Comparison of ENCODE assay signal across 23 cellular contexts in genomic region chr7:113824117-113824823, GRCh38.
DNase-seq lines count a peak whose midpoint lies in the region; ATAC-seq, FAIRE-seq and TF ChIP-seq lines count a peak whose summit lies in the region.
"Had no signal": no experiment of that assay in that cellular context is flagged by ENCODE, and none has a peak within 500 bp of the region (broad histone marks: within the 10 kb centered on the region; RNA-seq: fewer than 3 reads in every experiment).

No MANE protein-coding gene starts in this region.

- no peak overlapping the region for H3K4me3 Mint-ChIP-seq in neural crest cell
- no peak overlapping the region for H3K4me3 Mint-ChIP-seq in stimulated activated naive CD8-positive, alpha-beta T cell treated with anti-CD3 and anti-CD28 coated beads, Interleukin-15, amount 100 ng/mL, for 72 hours
- H3K4me3 Mint-ChIP-seq: activated B cell treated with CpG ODN at 0.5 μM for 24 hours; central memory CD8-positive, alpha-beta T cell; effector memory CD8-positive, alpha-beta T cell; T-helper 17 cell had no signal

- H4K20me1 ChIP-seq in IMR-90 (ENCODE audit: insufficient read depth, low read length) (no peaks in the 10 kb centered on the region), PC-9 (ENCODE audit: insufficient read depth) (no peaks in the 10 kb centered on the region)

- no peak for TF ChIP-seq RAD21 in IMR-90 (IDR thresholded peaks at IDR 0.05; ENCODE audit: low read length)

- H3K36me3 ChIP-seq in IMR-90 (ENCODE audit: control insufficient read depth, insufficient read depth, low read length), result no peaks in the 10 kb centered on the region
- H3K36me3 ChIP-seq in bronchial epithelial cell (ENCODE audit: control insufficient read depth, insufficient read depth, low read length), result no peaks in the 10 kb centered on the region
- no peaks in the 10 kb centered on the region for H3K36me3 ChIP-seq in PC-9 (ENCODE audit: low read depth)

- no peak overlapping the region for H2BK5ac ChIP-seq in IMR-90 (ENCODE audit: low read depth, low read length, poor library complexity, severe bottlenecking)

- H3K4me3 ChIP-seq in IMR-90 (ENCODE audit: insufficient read depth, low read depth, low read length), result no peak overlapping the region
- H3K4me3 ChIP-seq in bronchial epithelial cell (ENCODE audit: low read depth, low read length), result no peak overlapping the region
- H3K4me3 ChIP-seq in PC-9, result no peak overlapping the region
- H3K4me3 ChIP-seq: skin epidermis had no signal

- peak overlapping the region; percentile 69 for H3K27ac Mint-ChIP-seq in neural crest cell (ENCODE audit: unreplicated experiment)
- no peak overlapping the region for H3K27ac Mint-ChIP-seq in stimulated activated naive CD8-positive, alpha-beta T cell treated with anti-CD3 and anti-CD28 coated beads, Interleukin-15, amount 100 ng/mL, for 72 hours
- H3K27ac Mint-ChIP-seq: activated B cell treated with CpG ODN at 0.5 μM for 24 hours; effector memory CD8-positive, alpha-beta T cell; T-helper 17 cell had no signal

- H3K27ac ChIP-seq in IMR-90 (ENCODE audit: insufficient read depth, low read length) (no peak overlapping the region), PC-9 (no peak overlapping the region)
- H3K27ac ChIP-seq: skin epidermis had no signal

- no peak overlapping the region for H3K4ac ChIP-seq in IMR-90 (ENCODE audit: low read depth, low read length)

- no peak overlapping the region for H4K5ac ChIP-seq in IMR-90 (ENCODE audit: low read depth, low read length)

- no peaks in the 10 kb centered on the region for H3K9me1 ChIP-seq in IMR-90 (ENCODE audit: insufficient read depth, low read length)

- no peak for ATAC-seq in IMR-90 (ENCODE audit: low read depth)
- ATAC-seq in GM19452 (IDR thresholded peaks at IDR 0.05; ENCODE audit: unreplicated experiment), result no peak
- no peak for ATAC-seq in stimulated activated naive CD8-positive, alpha-beta T cell treated with anti-CD3 and anti-CD28 coated beads, Interleukin-15, amount 100 ng/mL, for 72 hours
- ATAC-seq: effector memory CD8-positive, alpha-beta T cell; left colon; T-helper 17 cell had no signal

- no peak overlapping the region for H4K8ac ChIP-seq in IMR-90 (ENCODE audit: low read depth in 2 of 2, low read length in 2 of 2)

- H3K9me3 ChIP-seq in IMR-90 (ENCODE audit: control insufficient read depth, insufficient read depth, low read length) (no peaks in the 10 kb centered on the region), PC-9 (ENCODE audit: insufficient read depth, low read depth) (no peaks in the 10 kb centered on the region)
- H3K9me3 ChIP-seq: Caco-2 had no signal

- no peak overlapping the region for H3K56ac ChIP-seq in IMR-90 (ENCODE audit: extremely low read depth, insufficient read depth, low read length)

- no peak overlapping the region for H4K91ac ChIP-seq in IMR-90 (ENCODE audit: insufficient read depth, low read depth, low read length)

- peaks cover 12% of the 10 kb centered on the region for H3K4me1 Mint-ChIP-seq in neural crest cell
- H3K4me1 Mint-ChIP-seq in stimulated activated naive CD8-positive, alpha-beta T cell treated with anti-CD3 and anti-CD28 coated beads, Interleukin-15, amount 100 ng/mL, for 72 hours, result no peaks in the 10 kb centered on the region
- H3K4me1 Mint-ChIP-seq: activated B cell treated with CpG ODN at 0.5 μM for 24 hours; central memory CD8-positive, alpha-beta T cell; T-helper 17 cell had no signal

- dilution Hi-C loops in IMR-90 (cut with HindIII; ENCODE audit: low sequenced_read_pairs, unreplicated experiment), result no loop called here

- no peaks in the 10 kb centered on the region for H3K79me2 ChIP-seq in PC-9 (ENCODE audit: low read depth)

- H3F3A ChIP-seq in PC-9 (ENCODE audit: insufficient read depth, low read depth), result no peaks in the 10 kb centered on the region

- CTCF ChIA-PET in IMR-90 (lab: Yijun Ruan, JAX), result no interaction called here
- CTCF ChIA-PET in PC-9 (lab: Charles Lee), result no interaction called here

- H3K27me3 ChIP-seq in IMR-90 (ENCODE audit: control insufficient read depth, insufficient read depth, low read length) (no peaks in the 10 kb centered on the region), bronchial epithelial cell (ENCODE audit: control insufficient read depth, insufficient read depth, low read length) (no peaks in the 10 kb centered on the region), PC-9 (ENCODE audit: insufficient read depth, low read depth) (no peaks in the 10 kb centered on the region)

- H2BK120ac ChIP-seq in IMR-90 (ENCODE audit: low read depth, low read length), result no peak overlapping the region

- no peak for TF ChIP-seq POLR2A in IMR-90 (IDR thresholded peaks at IDR 0.05; ENCODE audit: low read depth, low read length)

- H3K9me3 Mint-ChIP-seq in neural crest cell, result no peaks in the 10 kb centered on the region
- peaks cover 4 to 12% of the 10 kb centered on the region in 2 donors for H3K9me3 Mint-ChIP-seq in stimulated activated naive CD8-positive, alpha-beta T cell treated with anti-CD3 and anti-CD28 coated beads, Interleukin-15, amount 100 ng/mL, for 72 hours
- H3K9me3 Mint-ChIP-seq: activated B cell treated with CpG ODN at 0.5 μM for 24 hours had no signal

- no peak overlapping the region for H2BK15ac ChIP-seq in IMR-90 (ENCODE audit: low read depth, low read length)

- no peak overlapping the region for H2BK20ac ChIP-seq in IMR-90 (ENCODE audit: low read depth, low read length)

- no peaks in the 10 kb centered on the region for H3K36me3 Mint-ChIP-seq in neural crest cell (ENCODE audit: low read depth)

- no peak overlapping the region for H3K9ac ChIP-seq in IMR-90 (ENCODE audit: low read depth, low read length)

- H3K4me2 ChIP-seq in IMR-90 (ENCODE audit: low read depth, low read length) (no peak overlapping the region), PC-9 (no peak overlapping the region)

- TF ChIP-seq CTCF in IMR-90 (conservative IDR thresholded peaks at IDR 0.05; ENCODE audit: low read depth, low read length), result no peak
- no peak for TF ChIP-seq CTCF in bronchial epithelial cell (IDR thresholded peaks at IDR 0.05; ENCODE audit: insufficient read depth, low read length, severe bottlenecking)
- no peak for TF ChIP-seq CTCF in neural crest cell (conservative IDR thresholded peaks at IDR 0.05)
- no peak for TF ChIP-seq CTCF in PC-9 (conservative IDR thresholded peaks at IDR 0.05)

- DNase-seq in DMS53 (lab: John Stamatoyannopoulos, UW) (peak; percentile 49), IMR-90 (no peak), bronchial epithelial cell (ENCODE audit: low read depth) (peak; percentile 23), neural crest cell (ENCODE audit: low read depth, low spot score) (no peak), PC-9 (no peak), SIG-M5 treated with dmso at 0.1 percent for 504 hours (lab: John Stamatoyannopoulos, UW; ENCODE audit: unreplicated experiment) (no peak)
- no peak for DNase-seq in stimulated activated naive CD8-positive, alpha-beta T cell treated with anti-CD3 and anti-CD28 coated beads, Interleukin-15, amount 100 ng/mL, for 72 hours
- DNase-seq: activated B cell treated with CpG ODN at 0.5 μM for 24 hours; AML-193; Caco-2; effector memory CD8-positive, alpha-beta T cell; GDM1; hypothalamus; left colon; NCI-H1092 treated with DMSO at 0.1 percent for 48 hours; SHP77; stimulated activated CD4-positive, alpha-beta T cell treated with anti-CD3 and anti-CD28 coated beads, Interleukin-4, amount 100 ng/mL, for 4 hours; stimulated activated CD8-positive, alpha-beta memory T cell treated with anti-CD3 and anti-CD28 coated beads, Interleukin-4, amount 100 ng/mL, for 48 hours; T-helper 17 cell had no signal

- no peak overlapping the region for H2AK5ac ChIP-seq in IMR-90 (ENCODE audit: low read depth, low read length)

- H3K27me3 Mint-ChIP-seq in neural crest cell (ENCODE audit: low read depth), result no peaks in the 10 kb centered on the region
- H3K27me3 Mint-ChIP-seq in stimulated activated naive CD8-positive, alpha-beta T cell treated with anti-CD3 and anti-CD28 coated beads, Interleukin-15, amount 100 ng/mL, for 72 hours, result no peaks in the 10 kb centered on the region
- H3K27me3 Mint-ChIP-seq: activated B cell treated with CpG ODN at 0.5 μM for 24 hours; central memory CD8-positive, alpha-beta T cell; effector memory CD8-positive, alpha-beta T cell; T-helper 17 cell had no signal

- no peak overlapping the region for H3K18ac ChIP-seq in IMR-90 (ENCODE audit: low read depth, low read length)

- no peak overlapping the region for H2AK9ac ChIP-seq in IMR-90 (replicated peaks; ENCODE audit: low read depth, low read length, poor library complexity)

- no peak overlapping the region for H3K14ac ChIP-seq in IMR-90 (replicated peaks; ENCODE audit: low read depth, low read length)

- POLR2A ChIA-PET in IMR-90 (lab: Charles Lee; ENCODE audit: unreplicated experiment), result no interaction called here
- POLR2A ChIA-PET in PC-9 (lab: Charles Lee; ENCODE audit: unreplicated experiment), result no interaction called here

- intact Hi-C loops in IMR-90 (cut with micrococcal nuclease) (no loop called here), PC-9 (cut with micrococcal nuclease; ENCODE audit: unreplicated experiment) (no loop called here)

- WGBS in IMR-90 (ENCODE audit: extremely low coverage in 2 of 2, insufficient read length in 1 of 2), 2 experiments, result no CpG with 5 or more reads among the region's 3 CpGs

- FAIRE-seq in bronchial epithelial cell (lab: Jason Lieb, UNC), result no peak
- FAIRE-seq: GM12892 had no signal

- no peaks in the 10 kb centered on the region for H3K79me1 ChIP-seq in IMR-90 (ENCODE audit: low read depth in 1 of 2, low read length in 2 of 2)

- in situ Hi-C loops in IMR-90 (cut with MboI; ENCODE audit: low sequenced_read_pairs), result no loop called here

- H2AFZ ChIP-seq in IMR-90 (replicated peaks; ENCODE audit: low read length, poor library complexity), result no peak overlapping the region
- H2AFZ ChIP-seq in PC-9, result no peak overlapping the region

- BruUV-seq in IMR-90 (replicated peaks; lab: Mats Ljungman, UMichigan) (no TSS peak), PC-9 (replicated peaks; lab: Mats Ljungman, UMichigan) (no TSS peak)

- H3K9me2 ChIP-seq in PC-9 (ENCODE audit: insufficient read depth), result no peaks in the 10 kb centered on the region

- H3K4me1 ChIP-seq in IMR-90 (ENCODE audit: control insufficient read depth, insufficient read depth, low read length) (no peaks in the 10 kb centered on the region), PC-9 (replicated peaks; ENCODE audit: insufficient read depth) (no peaks in the 10 kb centered on the region)
- H3K4me1 ChIP-seq: Caco-2 had no signal

- no peak overlapping the region for H3K23ac ChIP-seq in IMR-90 (ENCODE audit: low read depth, low read length)

TF ChIP-seq in IMR-90, 13 proteins besides CTCF, POLR2A, EP300 and RAD21:
- TF ChIP-seq CEBPB (IDR thresholded peaks at IDR 0.05; ENCODE audit: low read depth, low read length) (peak; percentile 45; the same call in 1 of the 2 replicates), NFE2L2 (IDR thresholded peaks at IDR 0.05; ENCODE audit: low read depth, low read length) (no peak)

Comparison
In these comparisons a context has a peak if more than half of its experiments do, and no peak if none do; other contexts are left out.
1. DNase-seq: peak in DMS53 (single experiment) and bronchial epithelial cell (single experiment); none in IMR-90 (single experiment), neural crest cell (single experiment), PC-9 (0 of 2), SIG-M5 treated with dmso at 0.1 percent for 504 hours (single experiment) and stimulated activated naive CD8-positive, alpha-beta T cell treated with anti-CD3 and anti-CD28 coated beads, Interleukin-15, amount 100 ng/mL, for 72 hours (0 of 2).